2 cellular contexts compared by ENCODE assay signal in genomic region chr12:57630891-57631433, GRCh38.
TF ChIP-seq lines count a peak whose summit lies in the region.

No MANE protein-coding gene starts in this region.

TF ChIP-seq in GM23338, 12 proteins besides CTCF, POLR2A, EP300 and RAD21:
- no peak for TF ChIP-seq JUNB (IDR thresholded peaks at IDR 0.05; ENCODE audit: unreplicated experiment)
- no peak for TF ChIP-seq EZH2 (IDR thresholded peaks at IDR 0.05; ENCODE audit: low read depth, unreplicated experiment)
- no peak for TF ChIP-seq REST (IDR thresholded peaks at IDR 0.05; ENCODE audit: unreplicated experiment)
- TF ChIP-seq ETS1 (IDR thresholded peaks at IDR 0.05): no peak
- no peak for TF ChIP-seq NANOG (IDR thresholded peaks at IDR 0.05; ENCODE audit: borderline replicate concordance)
- no peak for TF ChIP-seq POLR2AphosphoS5 (IDR thresholded peaks at IDR 0.05; ENCODE audit: low read depth)
- TF ChIP-seq ZNF331 (CRISPR knock-in tag; IDR thresholded peaks at IDR 0.05; ENCODE audit: low read depth): no peak
- TF ChIP-seq ZNF462 (CRISPR knock-in tag; IDR thresholded peaks at IDR 0.05): no peak
- no peak for TF ChIP-seq CREB1 (CRISPR knock-in tag; IDR thresholded peaks at IDR 0.05; ENCODE audit: low read depth)
- TF ChIP-seq EZH2phosphoT487 (IDR thresholded peaks at IDR 0.05; ENCODE audit: unreplicated experiment): no peak
- no peak for TF ChIP-seq ZNF114 (CRISPR knock-in tag; IDR thresholded peaks at IDR 0.05)
- no peak for TF ChIP-seq STAT1 (IDR thresholded peaks at IDR 0.05; ENCODE audit: unreplicated experiment)

TF ChIP-seq in H1, 55 proteins besides CTCF, POLR2A, EP300 and RAD21:
- TF ChIP-seq SP4 (IDR thresholded peaks at IDR 0.05; ENCODE audit: low read length): no peak
- TF ChIP-seq EZH2 (IDR thresholded peaks at IDR 0.05; ENCODE audit: low read depth, low read length, severe bottlenecking): no peak
- TF ChIP-seq SUZ12 (IDR thresholded peaks at IDR 0.05; ENCODE audit: low read length): no peak
- TF ChIP-seq GTF2F1 (IDR thresholded peaks at IDR 0.05; ENCODE audit: borderline replicate concordance, low read depth, low read length): no peak
- TF ChIP-seq, protein P1, sequence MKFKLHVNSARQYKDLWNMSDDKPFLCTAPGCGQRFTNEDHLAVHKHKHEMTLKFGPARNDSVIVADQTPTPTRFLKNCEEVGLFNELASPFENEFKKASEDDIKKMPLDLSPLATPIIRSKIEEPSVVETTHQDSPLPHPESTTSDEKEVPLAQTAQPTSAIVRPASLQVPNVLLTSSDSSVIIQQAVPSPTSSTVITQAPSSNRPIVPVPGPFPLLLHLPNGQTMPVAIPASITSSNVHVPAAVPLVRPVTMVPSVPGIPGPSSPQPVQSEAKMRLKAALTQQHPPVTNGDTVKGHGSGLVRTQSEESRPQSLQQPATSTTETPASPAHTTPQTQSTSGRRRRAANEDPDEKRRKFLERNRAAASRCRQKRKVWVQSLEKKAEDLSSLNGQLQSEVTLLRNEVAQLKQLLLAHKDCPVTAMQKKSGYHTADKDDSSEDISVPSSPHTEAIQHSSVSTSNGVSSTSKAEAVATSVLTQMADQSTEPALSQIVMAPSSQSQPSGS (IDR thresholded peaks at IDR 0.05; ENCODE audit: low read length): no peak
- TF ChIP-seq BRCA1 (IDR thresholded peaks at IDR 0.05; ENCODE audit: low read depth, low read length): no peak
- TF ChIP-seq RFX5 (IDR thresholded peaks at IDR 0.05; ENCODE audit: borderline replicate concordance, low read depth, low read length): no peak
- TF ChIP-seq CBX8 (IDR thresholded peaks at IDR 0.05; ENCODE audit: borderline replicate concordance, low read depth, low read length): no peak
- TF ChIP-seq JUND (IDR thresholded peaks at IDR 0.05; ENCODE audit: low read length): no peak
